In the genomic region with DNA sequence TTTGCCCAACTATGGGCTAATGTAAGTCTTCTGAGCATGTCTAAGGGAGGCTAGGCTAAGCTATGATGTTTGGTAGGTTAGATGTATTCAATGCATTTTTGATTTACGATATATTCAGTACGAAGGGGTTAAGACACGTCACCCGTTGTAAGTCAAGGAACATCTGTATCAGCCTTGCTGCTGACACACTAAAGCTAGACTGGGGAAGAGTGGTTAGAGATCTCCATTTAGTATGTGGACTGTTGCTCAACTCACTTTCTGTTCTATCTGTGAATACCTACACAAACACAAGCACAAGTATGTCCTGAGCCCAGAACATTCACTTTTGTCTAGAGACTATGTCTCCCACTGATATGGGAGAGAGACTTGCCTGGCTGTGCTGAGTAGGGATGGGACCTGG, we compare ENCODE assay signal across 14 cellular contexts.
DNase-seq lines count a peak whose midpoint lies in the region; ATAC-seq, FAIRE-seq and TF ChIP-seq lines count a peak whose summit lies in the region.
"Had no signal": no experiment of that assay in that cellular context is flagged by ENCODE, and none has a peak within 500 bp of the region (broad histone marks: within the 10 kb centered on the region; RNA-seq: fewer than 3 reads in every experiment).

No MANE protein-coding gene starts in this region.

- H3K4me3 ChIP-seq in A549 = no peak overlapping the region
- no peak overlapping the region for H3K4me3 ChIP-seq in CD8-positive, alpha-beta memory T cell (ENCODE audit: low read length)
- H3K4me3 ChIP-seq in mucosa of descending colon = no peak overlapping the region
- H3K4me3 ChIP-seq: thyroid gland had no signal

- ATAC-seq in A549 (no peak), mucosa of descending colon (peak; percentile 19), HG02973 (IDR thresholded peaks at IDR 0.05; ENCODE audit: unreplicated experiment) (no peak), HG02840 (IDR thresholded peaks at IDR 0.05; ENCODE audit: low FRiP score, unreplicated experiment) (no peak)
- ATAC-seq in activated T-helper 17 cell treated with anti-CD3 and anti-CD28 coated beads, Interleukin-2, amount 50 U/mL, for 72 hours (replicated peaks) = peak; percentile 30

- peaks cover 14 to 32% (median 28%) of the 10 kb centered on the region in 3 donors for H3K4me1 Mint-ChIP-seq in CD8-positive, alpha-beta memory T cell
- H3K4me1 Mint-ChIP-seq in activated T-helper 17 cell treated with anti-CD3 and anti-CD28 coated beads, Interleukin-2, amount 50 U/mL, for 72 hours = peaks cover 34% of the 10 kb centered on the region

- no peak overlapping the region for H3K4me3 Mint-ChIP-seq in CD8-positive, alpha-beta memory T cell
- H3K4me3 Mint-ChIP-seq in activated T-helper 17 cell treated with anti-CD3 and anti-CD28 coated beads, Interleukin-2, amount 50 U/mL, for 72 hours = peak overlapping the region; percentile 66
- H3K4me3 Mint-ChIP-seq: H9 had no signal

- H3K4me2 ChIP-seq in A549 = no peak overlapping the region; the same call in 2 of the 3 replicates

- intact Hi-C loops in mucosa of descending colon (cut with DNase I, micrococcal nuclease) = no loop called here

- H3K27me3 ChIP-seq in CD8-positive, alpha-beta memory T cell (ENCODE audit: insufficient read depth, low read length, poor library complexity, severe bottlenecking) = no peaks in the 10 kb centered on the region
- H3K27me3 ChIP-seq: thyroid gland had no signal

- peaks cover 0 to 5% (median 2%) of the 10 kb centered on the region in 5 donors for H3K9me3 Mint-ChIP-seq in CD8-positive, alpha-beta memory T cell
- H3K9me3 Mint-ChIP-seq in activated T-helper 17 cell treated with anti-CD3 and anti-CD28 coated beads, Interleukin-2, amount 50 U/mL, for 72 hours = peaks cover 5% of the 10 kb centered on the region
- H3K9me3 Mint-ChIP-seq: H9 had no signal

- peaks cover 9 to 44% (median 13%) of the 10 kb centered on the region in 3 donors for H3K36me3 Mint-ChIP-seq in CD8-positive, alpha-beta memory T cell
- H3K36me3 Mint-ChIP-seq in activated T-helper 17 cell treated with anti-CD3 and anti-CD28 coated beads, Interleukin-2, amount 50 U/mL, for 72 hours (ENCODE audit: low read depth) = peaks cover 90% of the 10 kb centered on the region

- no peak for TF ChIP-seq POLR2A in A549 (IDR thresholded peaks at IDR 0.05; ENCODE audit: low read length)

- H3K36me3 ChIP-seq in CD8-positive, alpha-beta memory T cell (ENCODE audit: insufficient read depth, low read length) = peaks cover 14% of the 10 kb centered on the region
- H3K36me3 ChIP-seq in mucosa of descending colon (ENCODE audit: low read depth) = no peaks in the 10 kb centered on the region

- no peak for DNase-seq in A549 (ENCODE audit: low read depth in 1 of 2, low spot score in 1 of 2)
- DNase-seq in CD8-positive, alpha-beta memory T cell = no peak
- no peak for DNase-seq in mucosa of descending colon
- DNase-seq in DMS79 treated with DMSO at 0.1 percent for 48 hours (lab: John Stamatoyannopoulos, UW) = no peak
- no peak for DNase-seq in GM19239 (ENCODE audit: insufficient read length, low spot score)
- DNase-seq: DMS79, H9, Kasumi-1, NCI-H187, thyroid gland had no signal

- H3K4me1 ChIP-seq in A549 (peaks cover 57% of the 10 kb centered on the region), mucosa of descending colon (ENCODE audit: low read depth) (no peaks in the 10 kb centered on the region)
- peaks cover 12% of the 10 kb centered on the region for H3K4me1 ChIP-seq in CD8-positive, alpha-beta memory T cell (ENCODE audit: insufficient read depth, low read length)

- CTCF ChIA-PET in A549 (lab: Yijun Ruan, JAX) = interaction anchor here (0.6 to 1.9 kb wide), 8 partner anchors 9 to 75 kb away, joined by 3 to 5 read pairs (median 4); no protein-coding TSS in a partner anchor
- CTCF ChIA-PET in CD8-positive, alpha-beta memory T cell (lab: Charles Lee) = no interaction called here

- H3K27ac Mint-ChIP-seq in CD8-positive, alpha-beta memory T cell = peak overlapping the region; percentile 0 to 83 (median 62)
- peak overlapping the region; percentile 83 for H3K27ac Mint-ChIP-seq in activated T-helper 17 cell treated with anti-CD3 and anti-CD28 coated beads, Interleukin-2, amount 50 U/mL, for 72 hours

- TF ChIP-seq EP300 in A549 (IDR thresholded peaks at IDR 0.05) = no peak

- H3K9me3 ChIP-seq in A549 (peaks cover 12% of the 10 kb centered on the region), mucosa of descending colon (no peaks in the 10 kb centered on the region)
- H3K9me3 ChIP-seq in CD8-positive, alpha-beta memory T cell (ENCODE audit: low read length) = no peaks in the 10 kb centered on the region
- H3K9me3 ChIP-seq: thyroid gland had no signal

- 97% methylated on average over 4 of the region's 4 CpGs for WGBS in A549 (ENCODE audit: missing lambda C conversion rate)

- POLR2A ChIA-PET in A549 (lab: Yijun Ruan, JAX) = interaction anchor here (1.1 to 1.2 kb wide), 2 partner anchors 59 to 63 kb away, joined by 3 to 7 read pairs; no protein-coding TSS in a partner anchor
- POLR2A ChIA-PET in CD8-positive, alpha-beta memory T cell (lab: Charles Lee) = no interaction called here

- TF ChIP-seq RAD21 in A549 (conservative IDR thresholded peaks at IDR 0.05 in 1 of 2, IDR thresholded peaks at IDR 0.05 in 1 of 2) = no peak

- H3K27me3 Mint-ChIP-seq in CD8-positive, alpha-beta memory T cell = no peaks in the 10 kb centered on the region
- no peaks in the 10 kb centered on the region for H3K27me3 Mint-ChIP-seq in activated T-helper 17 cell treated with anti-CD3 and anti-CD28 coated beads, Interleukin-2, amount 50 U/mL, for 72 hours

- no peak for FAIRE-seq in A549 (lab: Jason Lieb, UNC)
- FAIRE-seq in GM19239 (lab: Jason Lieb, UNC) = no peak
- FAIRE-seq: keratinocyte had no signal

- TF ChIP-seq CTCF in A549 (IDR thresholded peaks at IDR 0.05) = no peak
- TF ChIP-seq CTCF in mucosa of descending colon (IDR thresholded peaks at IDR 0.05) = no peak

- H3K27ac ChIP-seq in A549 = peak overlapping the region; percentile 88 to 98
- H3K27ac ChIP-seq in CD8-positive, alpha-beta memory T cell (ENCODE audit: low read depth, low read length) = no peak overlapping the region
- H3K27ac ChIP-seq: thyroid gland had no signal

TF ChIP-seq in A549, 52 proteins besides CTCF, POLR2A, EP300 and RAD21:
- TF ChIP-seq HOXB13 (CRISPR knock-in tag; IDR thresholded peaks at IDR 0.05; ENCODE audit: low read depth) (no peak), FOSB (CRISPR knock-in tag; IDR thresholded peaks at IDR 0.05) (no peak), HDAC2 (IDR thresholded peaks at IDR 0.05) (no peak), NPAS2 (CRISPR knock-in tag; IDR thresholded peaks at IDR 0.05; ENCODE audit: borderline replicate concordance) (no peak), MAZ (IDR thresholded peaks at IDR 0.05; ENCODE audit: borderline replicate concordance, low read depth, low read length) (no peak), KDM5A (IDR thresholded peaks at IDR 0.05) (no peak), CEBPB (IDR thresholded peaks at IDR 0.05) (no peak), FOSL2 (IDR thresholded peaks at IDR 0.05) (no peak), FOSL2 (CRISPR knock-in tag; IDR thresholded peaks at IDR 0.05) (no peak), ZNF302 (CRISPR knock-in tag; IDR thresholded peaks at IDR 0.05) (no peak), CBX8 (IDR thresholded peaks at IDR 0.05) (no peak), SMC3 (IDR thresholded peaks at IDR 0.05) (no peak)

Comparison
In these comparisons a context has a peak if more than half of its experiments do, and no peak if none do; other contexts are left out.
1. ATAC-seq: peak in activated T-helper 17 cell treated with anti-CD3 and anti-CD28 coated beads, Interleukin-2, amount 50 U/mL, for 72 hours (single experiment) and mucosa of descending colon (single experiment); none in A549 (0 of 2), HG02973 (single experiment) and HG02840 (single experiment).